In the genomic region with DNA sequence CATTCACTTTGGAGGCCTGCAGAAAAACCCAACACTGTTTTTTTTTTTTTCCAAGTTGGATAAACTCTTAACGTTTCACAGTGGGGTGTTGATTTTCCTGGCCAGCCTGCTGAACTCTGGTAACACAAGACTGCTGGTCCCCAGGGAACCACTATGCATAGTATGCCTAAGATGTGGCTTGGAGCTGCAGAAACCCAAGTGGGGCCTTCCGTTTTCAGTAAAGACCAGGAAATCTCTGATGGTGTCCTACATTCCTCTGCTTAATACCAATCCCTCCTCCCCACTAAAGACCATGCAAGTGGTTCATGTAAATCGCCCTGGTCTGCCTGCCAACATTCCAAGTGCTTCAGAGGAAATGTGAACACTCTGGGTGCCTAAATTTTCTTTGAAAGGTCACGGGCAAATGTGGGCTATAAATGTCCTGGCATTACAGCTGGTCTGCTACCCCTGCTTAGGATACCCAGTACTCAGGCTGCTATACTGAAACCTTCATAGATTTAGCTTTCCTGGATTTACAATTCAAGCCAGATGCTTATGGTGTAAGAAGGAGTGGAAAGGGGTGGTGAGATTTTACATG, we compare ENCODE assay signal across 24 cellular contexts.
DNase-seq lines count a peak whose midpoint lies in the region; ATAC-seq and TF ChIP-seq lines count a peak whose summit lies in the region.
"Had no signal": no experiment of that assay in that cellular context is flagged by ENCODE, and none has a peak within 500 bp of the region (broad histone marks: within the 10 kb centered on the region; RNA-seq: fewer than 3 reads in every experiment).

No MANE protein-coding gene starts in this region.

- intact Hi-C loops in Right ventricle myocardium inferior (cut with DNase I) (no loop called here), left ventricle myocardium inferior (cut with micrococcal nuclease) (no loop called here)

- H3K4me1 ChIP-seq in left ventricle myocardium inferior = peaks cover 9% of the 10 kb centered on the region
- H3K4me1 ChIP-seq in iPS DF 6.9 (ENCODE audit: control insufficient read depth, insufficient read depth, low read length) = peaks cover 2% of the 10 kb centered on the region; the same call in 1 of the 2 replicates
- no peaks in the 10 kb centered on the region for H3K4me1 ChIP-seq in smooth muscle cell (ENCODE audit: low read depth)
- H3K4me1 ChIP-seq: esophagus muscularis mucosa, parathyroid adenoma, SJSA1, vagina had no signal

- no peaks in the 10 kb centered on the region for H4K20me1 ChIP-seq in smooth muscle cell (ENCODE audit: low read depth)

- H3K36me3 ChIP-seq in left ventricle myocardium inferior = no peaks in the 10 kb centered on the region
- no peaks in the 10 kb centered on the region for H3K36me3 ChIP-seq in iPS DF 6.9 (ENCODE audit: control insufficient read depth, insufficient read depth, low read length)
- H3K36me3 ChIP-seq in smooth muscle cell (ENCODE audit: low read depth) = no peaks in the 10 kb centered on the region
- H3K36me3 ChIP-seq: esophagus muscularis mucosa, MG63, SJSA1, vagina had no signal

- DNase-seq in Right ventricle myocardium inferior (ENCODE audit: missing footprints) = no peak
- no peak for DNase-seq in left ventricle myocardium inferior
- peak; percentile 38 for DNase-seq in SK-N-DZ (ENCODE audit: low spot score)
- peak; percentile 76 for DNase-seq in iPS DF 6.9 (ENCODE audit: low read depth, low spot score)
- DNase-seq in smooth muscle cell (lab: John Stamatoyannopoulos, UW; ENCODE audit: unreplicated experiment) = no peak
- DNase-seq in activated naive CD4-positive, alpha-beta T cell (lab: John Stamatoyannopoulos, UW) = no peak
- DNase-seq in NCI-H1436 (lab: John Stamatoyannopoulos, UW) = no peak
- DNase-seq: activated CD4-positive, alpha-beta T cell treated with anti-CD3 and anti-CD28 coated beads, Interleukin-2, amount 50 U/mL, for 48 hours; activated gamma-delta T cell treated with Interleukin-2 at 50 U/mL for 16 hours; amygdala; C1 segment of cervical spinal cord; effector CD8-positive, alpha-beta T cell; kidney; MG63; naive thymus-derived CD4-positive, alpha-beta T cell; NCI-H187 treated with DMSO at 0.1 percent for 48 hours; NCI-H510A; stimulated activated CD4-positive, alpha-beta T cell treated with anti-CD3 and anti-CD28 coated beads, Interleukin-4, amount 100 ng/mL, for 24 hours had no signal

- peak overlapping the region; percentile 55 for H3K4me2 ChIP-seq in smooth muscle cell

- ATAC-seq in Right ventricle myocardium inferior (peak; percentile 16), HG03354 (IDR thresholded peaks at IDR 0.05; ENCODE audit: poor library complexity, severe bottlenecking, unreplicated experiment) (no peak)
- ATAC-seq: HCT116; naive thymus-derived CD4-positive, alpha-beta T cell had no signal

- H3K27ac ChIP-seq in left ventricle myocardium inferior (replicated peaks) (no peak overlapping the region), iPS DF 6.9 (ENCODE audit: low read length) (peak overlapping the region; percentile 19), smooth muscle cell (ENCODE audit: low read depth) (no peak overlapping the region)
- H3K27ac ChIP-seq: esophagus muscularis mucosa, parathyroid adenoma, SJSA1, vagina had no signal

- no peak for TF ChIP-seq CTCF in left ventricle myocardium inferior (IDR thresholded peaks at IDR 0.05; ENCODE audit: borderline replicate concordance)
- TF ChIP-seq CTCF in smooth muscle cell (IDR thresholded peaks at IDR 0.05; ENCODE audit: borderline replicate concordance, insufficient read depth, poor library complexity, severe bottlenecking) = no peak

- no peak overlapping the region for H3K4me3 ChIP-seq in left ventricle myocardium inferior
- no peak overlapping the region for H3K4me3 ChIP-seq in iPS DF 6.9 (ENCODE audit: low read length)
- H3K4me3 ChIP-seq in smooth muscle cell = no peak overlapping the region
- H3K4me3 ChIP-seq: esophagus muscularis mucosa, MG63, SJSA1, vagina had no signal

- H3K27me3 ChIP-seq in left ventricle myocardium inferior (ENCODE audit: low read depth) (no peaks in the 10 kb centered on the region), iPS DF 6.9 (ENCODE audit: control insufficient read depth, insufficient read depth, low read length) (no peaks in the 10 kb centered on the region), smooth muscle cell (ENCODE audit: low read depth) (no peaks in the 10 kb centered on the region)
- H3K27me3 ChIP-seq: esophagus muscularis mucosa, MG63, SJSA1, vagina had no signal

- H3K9ac ChIP-seq in smooth muscle cell (ENCODE audit: low read depth) = no peak overlapping the region
- H3K9ac ChIP-seq: parathyroid adenoma had no signal

- WGBS in iPS DF 6.9 (ENCODE audit: insufficient coverage, insufficient read length) = no CpG with 5 or more reads among the region's 4 CpGs
- WGBS in smooth muscle cell (ENCODE audit: low lambda C conversion rate) = 7% methylated on average over 4 of the region's 4 CpGs

- no peaks in the 10 kb centered on the region for H3K79me2 ChIP-seq in smooth muscle cell (ENCODE audit: low read depth)
- H3K79me2 ChIP-seq: parathyroid adenoma had no signal

- peaks cover 21% of the 10 kb centered on the region for H3K9me3 ChIP-seq in left ventricle myocardium inferior (replicated peaks)
- no peaks in the 10 kb centered on the region for H3K9me3 ChIP-seq in iPS DF 6.9 (ENCODE audit: control insufficient read depth, insufficient read depth, low read length)
- H3K9me3 ChIP-seq in smooth muscle cell (replicated peaks; ENCODE audit: low read depth) = peaks cover 3% of the 10 kb centered on the region
- H3K9me3 ChIP-seq: MG63, SJSA1, vagina had no signal

- H2AFZ ChIP-seq in smooth muscle cell (ENCODE audit: low read depth) = no peak overlapping the region

- H3F3A ChIP-seq in smooth muscle cell (ENCODE audit: low read depth) = no peaks in the 10 kb centered on the region

Comparison
In these comparisons a context has a peak if more than half of its experiments do, and no peak if none do; other contexts are left out.
1. DNase-seq: peak in SK-N-DZ (single experiment) and iPS DF 6.9 (single experiment); none in Right ventricle myocardium inferior (single experiment), left ventricle myocardium inferior (single experiment), smooth muscle cell (single experiment), activated naive CD4-positive, alpha-beta T cell (0 of 4) and NCI-H1436 (single experiment).